Comparison of ENCODE assay signal across 11 cellular contexts in genomic region chr5:78526049-78526525, GRCh38.
DNase-seq lines count a peak whose midpoint lies in the region; FAIRE-seq and TF ChIP-seq lines count a peak whose summit lies in the region.
"Had no signal": no experiment of that assay in that cellular context is flagged by ENCODE, and none has a peak within 500 bp of the region (broad histone marks: within the 10 kb centered on the region; RNA-seq: fewer than 3 reads in every experiment).

No MANE protein-coding gene starts in this region.

- peak overlapping the region; percentile 74 for H3K27ac Mint-ChIP-seq in neural crest cell (ENCODE audit: unreplicated experiment)

- no peaks in the 10 kb centered on the region for H3K9me3 Mint-ChIP-seq in neural crest cell
- H3K9me3 Mint-ChIP-seq: central memory CD8-positive, alpha-beta T cell had no signal

- no peak overlapping the region for H3K4me3 Mint-ChIP-seq in neural crest cell
- H3K4me3 Mint-ChIP-seq: central memory CD8-positive, alpha-beta T cell had no signal

- H3K36me3 Mint-ChIP-seq in neural crest cell (ENCODE audit: low read depth) = no peaks in the 10 kb centered on the region

- peak; percentile 89 for DNase-seq in ELR (ENCODE audit: low read depth)
- peak; percentile 59 for DNase-seq in MG63
- peak; percentile 79 for DNase-seq in epithelial cell of prostate (ENCODE audit: low read depth, low spot score)
- no peak for DNase-seq in neural crest cell (ENCODE audit: low read depth, low spot score)
- no peak for DNase-seq in DMS153 treated with DMSO at 0.1 percent for 48 hours (lab: John Stamatoyannopoulos, UW; ENCODE audit: unreplicated experiment)
- no peak for DNase-seq in mesenteric fat pad (ENCODE audit: low spot score)
- no peak for DNase-seq in GM12891 (ENCODE audit: insufficient read length, low spot score)
- no peak for DNase-seq in activated gamma-delta T cell treated with Interleukin-2 at 50 U/mL for 16 hours
- DNase-seq: NCI-H345 had no signal

- no peak overlapping the region for H3K4me3 ChIP-seq in MG63

- no peak for TF ChIP-seq POLR2A in GM12891 (IDR thresholded peaks at IDR 0.05; ENCODE audit: low read depth, low read length)

- peak overlapping the region; percentile 89 for H3K27ac ChIP-seq in epithelial cell of prostate

- no peaks in the 10 kb centered on the region for H3K27me3 ChIP-seq in MG63

- TF ChIP-seq CTCF in neural crest cell (conservative IDR thresholded peaks at IDR 0.05) = no peak

- H3K9me3 ChIP-seq in MG63 = no peaks in the 10 kb centered on the region

- no peak for FAIRE-seq in GM12891 (lab: Jason Lieb, UNC)
- FAIRE-seq: TTC549 had no signal

- peaks cover 5% of the 10 kb centered on the region; the same call in 1 of the 2 replicates for H3K36me3 ChIP-seq in MG63

- peaks cover 34% of the 10 kb centered on the region for H3K4me1 Mint-ChIP-seq in neural crest cell
- H3K4me1 Mint-ChIP-seq: central memory CD8-positive, alpha-beta T cell had no signal

- H3K27me3 Mint-ChIP-seq in neural crest cell (ENCODE audit: low read depth) = no peaks in the 10 kb centered on the region

TF ChIP-seq in GM12891, 5 proteins besides CTCF, POLR2A, EP300 and RAD21:
- TF ChIP-seq POLR2AphosphoS5 (IDR thresholded peaks at IDR 0.05; ENCODE audit: low read depth, low read length) (no peak), SPI1 (IDR thresholded peaks at IDR 0.05; ENCODE audit: low read depth, low read length) (no peak), TAF1 (IDR thresholded peaks at IDR 0.05; ENCODE audit: low read depth, low read length) (no peak), POU2F2 (IDR thresholded peaks at IDR 0.05; ENCODE audit: low read depth, low read length) (no peak), PAX5 (IDR thresholded peaks at IDR 0.05; ENCODE audit: insufficient read depth, low read length, severe bottlenecking) (no peak)
TF ChIP-seq in GM12891: peak in this region for 0.

Comparison
In these comparisons a context has a peak if more than half of its experiments do, and no peak if none do; other contexts are left out.
1. DNase-seq: peak in ELR (single experiment), MG63 (single experiment) and epithelial cell of prostate (single experiment); none in neural crest cell (single experiment), DMS153 treated with DMSO at 0.1 percent for 48 hours (single experiment), mesenteric fat pad (single experiment), GM12891 (single experiment) and activated gamma-delta T cell treated with Interleukin-2 at 50 U/mL for 16 hours (single experiment).